1 cellular context compared by ENCODE assay signal in genomic region chr2:105177546-105178254, GRCh38.
TF ChIP-seq lines count a peak whose summit lies in the region.

No MANE protein-coding gene starts in this region.

TF ChIP-seq in SK-N-SH, 30 proteins besides CTCF, POLR2A, EP300 and RAD21 (continued from another document):
- TF ChIP-seq REST (IDR thresholded peaks at IDR 0.05; ENCODE audit: low read depth, low read length) (no peak), ZBTB33 (IDR thresholded peaks at IDR 0.05; ENCODE audit: borderline replicate concordance, low read depth) (no peak), USF1 (IDR thresholded peaks at IDR 0.05; ENCODE audit: borderline replicate concordance, low read depth) (no peak), GABPA (IDR thresholded peaks at IDR 0.05; ENCODE audit: low read depth) (no peak)
